ENCODE assay signal across 10 cellular contexts in genomic region chr6:169954977-169955376, GRCh38.
"Had no signal": no experiment of that assay in that cellular context is flagged by ENCODE, and none has a peak within 500 bp of the region (broad histone marks: within the 10 kb centered on the region; RNA-seq: fewer than 3 reads in every experiment).

No MANE protein-coding gene starts in this region.

- H3K27ac ChIP-seq: KMS-11 had no signal

- H3K4me3 Mint-ChIP-seq: GM23338, H9, HFFc6 had no signal

- H3K27ac Mint-ChIP-seq: GM23338, H9, HFFc6 had no signal

- H3K4me3 ChIP-seq: GM23338, K562 had no signal

- H3K9ac ChIP-seq: KMS-11 had no signal

- FAIRE-seq: H1, H54, K562 had no signal

- ATAC-seq: K562 had no signal

- H3K9me3 Mint-ChIP-seq: GM23338 had no signal

- H3K4me2 ChIP-seq: GM23338, KMS-11 had no signal

- DNase-seq: H9, HCEC 1CT, HFFc6, IMR-90, Karpas-422 had no signal
